ENCODE assay signal across 17 cellular contexts in genomic region chr19:44867578-44867977, GRCh38. TPM values are rescaled to one million over a fixed set of nuclear protein-coding genes. Genes with fewer than 3 reads are reported as not detected.
"Had no signal": no experiment of that assay in that cellular context is flagged by ENCODE, and none has a peak within 500 bp of the region (broad histone marks: within the 10 kb centered on the region; RNA-seq: fewer than 3 reads in every experiment).

No MANE protein-coding gene starts in this region.

- H3K9me3 ChIP-seq: esophagus muscularis mucosa, mucosa of descending colon, ovary, transverse colon had no signal

- H3K4me3 ChIP-seq: esophagus muscularis mucosa, mucosa of descending colon, ovary, transverse colon had no signal

- H3K36me3 ChIP-seq: ovary had no signal

- H3K27me3 ChIP-seq: esophagus muscularis mucosa, ovary, transverse colon had no signal

- DNase-seq: activated CD4-positive, alpha-beta T cell treated with anti-CD3 and anti-CD28 coated beads, Interleukin-2, amount 50 U/mL, for 48 hours; activated CD4-positive, CD25-positive, alpha-beta regulatory T cell treated with anti-CD3 and anti-CD28 coated beads, Interleukin-2, amount 50 U/mL, for 72 hours; activated CD8-positive, alpha-beta memory T cell treated with anti-CD3 and anti-CD28 coated beads, Interleukin-2, amount 10 ng/mL, durations not matched to agents 7 days and 5 days; activated effector memory CD4-positive, alpha-beta T cell treated with Interleukin-2 at 50 U/mL for 16 hours; activated T-cell treated with anti-CD3 and anti-CD28 coated beads, Interleukin-2, amount 50 U/mL, for 24 hours; amygdala; glutamatergic neuron; left cardiac atrium; mammary epithelial cell; mucosa of descending colon; naive thymus-derived CD8-positive, alpha-beta T cell; ovary; substantia nigra; SW 1271; transverse colon had no signal

- H3K27ac ChIP-seq: ovary had no signal

- ATAC-seq: activated CD8-positive, alpha-beta memory T cell treated with anti-CD3 and anti-CD28 coated beads, Interleukin-2, amount 10 ng/mL, durations not matched to agents 7 days and 5 days; activated naive CD4-positive, alpha-beta T cell treated with anti-CD3 and anti-CD28 coated beads, Interleukin-2, amount 50 U/mL, for 72 hours; mucosa of descending colon; naive thymus-derived CD8-positive, alpha-beta T cell had no signal

RNA-seq across cellular contexts. Expression of gene APOE, which starts 38.0 kb away (rescaled TPM):
- polyA plus RNA-seq: naive thymus-derived CD8-positive, alpha-beta T cell had no signal

RNA-seq across cellular contexts. Expression of gene APOC1, which starts 46.8 kb away (rescaled TPM):
- polyA plus RNA-seq: naive thymus-derived CD8-positive, alpha-beta T cell had no signal

RNA-seq across cellular contexts. Expression of gene BCAM, which starts 58.7 kb away (rescaled TPM):
- total RNA-seq: activated CD8-positive, alpha-beta memory T cell treated with anti-CD3 and anti-CD28 coated beads, Interleukin-2, amount 10 ng/mL, durations not matched to agents 7 days and 5 days; naive thymus-derived CD8-positive, alpha-beta T cell had no signal
- polyA plus RNA-seq: naive thymus-derived CD8-positive, alpha-beta T cell had no signal
